15 cellular contexts compared by ENCODE assay signal in genomic region chr12:11694528-11694927, GRCh38. TPM values are rescaled to one million over a fixed set of nuclear protein-coding genes. Genes with fewer than 3 reads are reported as not detected.
DNase-seq lines count a peak whose midpoint lies in the region; ATAC-seq and TF ChIP-seq lines count a peak whose summit lies in the region.
"Had no signal": no experiment of that assay in that cellular context is flagged by ENCODE, and none has a peak within 500 bp of the region (broad histone marks: within the 10 kb centered on the region; RNA-seq: fewer than 3 reads in every experiment).

No MANE protein-coding gene starts in this region.

- peaks cover 41% of the 10 kb centered on the region for H3K4me1 Mint-ChIP-seq in chondrocyte (ENCODE audit: low read depth)

- peaks cover 1% of the 10 kb centered on the region for H3K36me3 Mint-ChIP-seq in chondrocyte (ENCODE audit: low read depth)

- no peak for DNase-seq in chondrocyte (ENCODE audit: low spot score)
- no peak for DNase-seq in esophagus squamous epithelium (lab: John Stamatoyannopoulos, UW)
- DNase-seq in activated T-cell treated with anti-CD3 and anti-CD28 coated beads, Interleukin-2, amount 50 U/mL, for 1 hour = no peak
- DNase-seq in MV-4-11 (lab: John Stamatoyannopoulos, UW) = no peak
- DNase-seq in NCI-H82 treated with DMSO at 0.1 percent for 48 hours (lab: John Stamatoyannopoulos, UW; ENCODE audit: unreplicated experiment) = no peak
- no peak for DNase-seq in upper lobe of right lung
- DNase-seq: CD8-positive, alpha-beta T cell; COR-L47; DMS153; EL; GOT3; H9 had no signal

- ATAC-seq in upper lobe of right lung = no peak
- ATAC-seq: A549; CD8-positive, alpha-beta T cell had no signal

- no peaks in the 10 kb centered on the region for H3K27me3 Mint-ChIP-seq in chondrocyte (ENCODE audit: low read depth)

- H3K9ac ChIP-seq in rectal smooth muscle tissue (ENCODE audit: low read length) = no peak overlapping the region

- H3K27me3 ChIP-seq in esophagus squamous epithelium = no peaks in the 10 kb centered on the region
- no peaks in the 10 kb centered on the region for H3K27me3 ChIP-seq in rectal smooth muscle tissue (ENCODE audit: control insufficient read depth, insufficient read depth, low read length)
- no peaks in the 10 kb centered on the region for H3K27me3 ChIP-seq in upper lobe of right lung

- H3K4me1 ChIP-seq in esophagus squamous epithelium (peaks cover 22 to 70% (median 27%) of the 10 kb centered on the region in 3 donors), rectal smooth muscle tissue (ENCODE audit: control insufficient read depth, insufficient read depth, low read length) (peaks cover 28% of the 10 kb centered on the region), upper lobe of right lung (peaks cover 5% of the 10 kb centered on the region)
- H3K4me1 ChIP-seq: A549 had no signal

- TF ChIP-seq POLR2A in esophagus squamous epithelium (IDR thresholded peaks at IDR 0.05) = no peak

- WGBS in esophagus squamous epithelium, 2 donors = 59 to 64% methylated on average over 5 of the region's 5 CpGs

- H3K36me3 ChIP-seq in esophagus squamous epithelium (no peaks in the 10 kb centered on the region), rectal smooth muscle tissue (ENCODE audit: control insufficient read depth, insufficient read depth, low read length) (no peaks in the 10 kb centered on the region), upper lobe of right lung (no peaks in the 10 kb centered on the region)

- intact Hi-C loops in esophagus squamous epithelium (cut with DNase I) = no loop called here
- intact Hi-C loops in upper lobe of right lung (cut with DNase I) = no loop called here

- H3K27ac ChIP-seq in esophagus squamous epithelium (peak overlapping the region in 3 of 4 donors; percentile 54 to 65 (median 64)), rectal smooth muscle tissue (ENCODE audit: low read depth, low read length) (peak overlapping the region; percentile 79), upper lobe of right lung (no peak overlapping the region)
- H3K27ac ChIP-seq: A549 had no signal

- H3K9me3 ChIP-seq in esophagus squamous epithelium = no peaks in the 10 kb centered on the region
- H3K9me3 ChIP-seq in upper lobe of right lung = no peaks in the 10 kb centered on the region
- H3K9me3 ChIP-seq: A549 had no signal

- H3K4me3 Mint-ChIP-seq in chondrocyte (ENCODE audit: unreplicated experiment) = no peak overlapping the region
- H3K4me3 Mint-ChIP-seq: CD14-positive monocyte; CD8-positive, alpha-beta T cell; H9 had no signal

- H3K4me3 ChIP-seq in esophagus squamous epithelium (no peak overlapping the region), rectal smooth muscle tissue (ENCODE audit: low read length) (no peak overlapping the region), upper lobe of right lung (no peak overlapping the region)
- H3K4me3 ChIP-seq: A549 had no signal

- TF ChIP-seq CTCF in chondrocyte (IDR thresholded peaks at IDR 0.05) (no peak), esophagus squamous epithelium (IDR thresholded peaks at IDR 0.05) (no peak), upper lobe of right lung (IDR thresholded peaks at IDR 0.05) (no peak)

- H3K27ac Mint-ChIP-seq in chondrocyte (ENCODE audit: unreplicated experiment) = peak overlapping the region; percentile 85
- H3K27ac Mint-ChIP-seq: CD8-positive, alpha-beta T cell; H9 had no signal

- no peaks in the 10 kb centered on the region for H3K9me3 Mint-ChIP-seq in chondrocyte (ENCODE audit: low read depth)
- H3K9me3 Mint-ChIP-seq: CD14-positive monocyte; CD8-positive, alpha-beta T cell; H9 had no signal

RNA-seq across cellular contexts. Expression of gene ETV6, which starts 45.1 kb away (rescaled TPM):
- total RNA-seq in chondrocyte (30.4 to 37.8 TPM (median 33.4 TPM) in 3 replicates), esophagus squamous epithelium (10 to 100 TPM; 11.3 to 17.3 (median 13.8) TPM), upper lobe of right lung (45.0 TPM)
